ENCODE assay signal across 24 cellular contexts in genomic region chr19:10293637-10294367, GRCh38. TPM values are rescaled to one million over a fixed set of nuclear protein-coding genes. Genes with fewer than 3 reads are reported as not detected.
DNase-seq lines count a peak whose midpoint lies in the region; ATAC-seq and TF ChIP-seq lines count a peak whose summit lies in the region.
"Had no signal": no experiment of that assay in that cellular context is flagged by ENCODE, and none has a peak within 500 bp of the region (broad histone marks: within the 10 kb centered on the region; RNA-seq: fewer than 3 reads in every experiment).

No MANE protein-coding gene starts in this region.

- H3K9me3 Mint-ChIP-seq in CD14-positive monocyte (peaks cover 0 to 52% (median 26%) of the 10 kb centered on the region in 7 donors), natural killer cell (no peaks in the 10 kb centered on the region), Caco-2 (ENCODE audit: unreplicated experiment) (no peaks in the 10 kb centered on the region)
- H3K9me3 Mint-ChIP-seq in activated T-helper 2 cell treated with anti-CD3 and anti-CD28 coated beads, Interferon-gamma antibody, Interleukin-2, Interleukin-4, amounts not matched to agents 10 μg/mL and 5 μg/mL and 100 μg/mL, durations not matched to agents 14 hours and 24 hours and 36 hours = no peaks in the 10 kb centered on the region
- H3K9me3 Mint-ChIP-seq: neural crest cell had no signal

- H3K4me3 Mint-ChIP-seq in CD14-positive monocyte = peak overlapping the region; percentile 6 to 94
- H3K4me3 Mint-ChIP-seq in activated T-helper 2 cell treated with anti-CD3 and anti-CD28 coated beads, Interferon-gamma antibody, Interleukin-2, Interleukin-4, amounts not matched to agents 10 μg/mL and 5 μg/mL and 100 μg/mL, durations not matched to agents 14 hours and 24 hours and 36 hours (ENCODE audit: low read depth) = peak overlapping the region; percentile 37
- peak overlapping the region; percentile 86 for H3K4me3 Mint-ChIP-seq in natural killer cell
- no peak overlapping the region for H3K4me3 Mint-ChIP-seq in Caco-2 (ENCODE audit: unreplicated experiment)

- ATAC-seq in natural killer cell (no peak), GM18861 (IDR thresholded peaks at IDR 0.05; ENCODE audit: unreplicated experiment) (no peak)
- ATAC-seq: activated CD8-positive, alpha-beta memory T cell treated with anti-CD3 and anti-CD28 coated beads, Interleukin-2, amount 10 ng/mL, durations not matched to agents 7 days and 5 days; HepG2; PC-3 had no signal

- intact Hi-C loops in CD14-positive monocyte (cut with micrococcal nuclease) (no loop called here), natural killer cell (cut with micrococcal nuclease) (loop anchor here (5.0 kb wide), 1 partner anchor 218 kb away; no protein-coding TSS in a partner anchor), Caco-2 (cut with micrococcal nuclease; ENCODE audit: unreplicated experiment) (no loop called here)
- intact Hi-C loops in activated T-helper 2 cell treated with anti-CD3 and anti-CD28 coated beads, Interferon-gamma antibody, Interleukin-2, Interleukin-4, amounts not matched to agents 10 μg/mL and 5 μg/mL and 100 μg/mL, durations not matched to agents 14 hours and 24 hours and 36 hours (cut with micrococcal nuclease) = loop anchor here (10.0 kb wide), 1 partner anchor 361 kb away; the partner anchor contains the start of gene ILF3

- no peaks in the 10 kb centered on the region for H3K9me3 ChIP-seq in Caco-2
- H3K9me3 ChIP-seq: HAP-1, testis had no signal

- POLR2A ChIA-PET in Caco-2 (lab: Charles Lee) = no interaction called here

- H3K4me1 Mint-ChIP-seq in CD14-positive monocyte (peaks cover 61% of the 10 kb centered on the region), natural killer cell (peaks cover 41 to 56% of the 10 kb centered on the region in 2 donors), Caco-2 (ENCODE audit: low read depth, unreplicated experiment) (peaks cover 11% of the 10 kb centered on the region)
- peaks cover 44% of the 10 kb centered on the region for H3K4me1 Mint-ChIP-seq in activated T-helper 2 cell treated with anti-CD3 and anti-CD28 coated beads, Interferon-gamma antibody, Interleukin-2, Interleukin-4, amounts not matched to agents 10 μg/mL and 5 μg/mL and 100 μg/mL, durations not matched to agents 14 hours and 24 hours and 36 hours (ENCODE audit: low read depth)

- BruUV-seq in Caco-2 (replicated peaks; lab: Mats Ljungman, UMichigan) = no TSS peak

- H3K4me3 ChIP-seq in Caco-2 (ENCODE audit: low read depth, low read length) = no peak overlapping the region
- H3K4me3 ChIP-seq: HAP-1, testis had no signal

- no peaks in the 10 kb centered on the region for H3K27me3 ChIP-seq in Caco-2 (replicated peaks; ENCODE audit: control insufficient read depth, insufficient read depth, low read length)

- CTCF ChIA-PET in Caco-2 (lab: Charles Lee) = interaction anchor here (0.6 kb wide), 1 partner anchor 408 kb away, joined by 3 read pairs; no protein-coding TSS in a partner anchor

- H3K36me3 Mint-ChIP-seq in CD14-positive monocyte (peaks cover 17 to 20% of the 10 kb centered on the region in 2 donors), natural killer cell (no peaks in the 10 kb centered on the region), Caco-2 (ENCODE audit: insufficient read depth, unreplicated experiment) (peaks cover 9% of the 10 kb centered on the region)
- H3K36me3 Mint-ChIP-seq in activated T-helper 2 cell treated with anti-CD3 and anti-CD28 coated beads, Interferon-gamma antibody, Interleukin-2, Interleukin-4, amounts not matched to agents 10 μg/mL and 5 μg/mL and 100 μg/mL, durations not matched to agents 14 hours and 24 hours and 36 hours (ENCODE audit: low read depth) = peaks cover 9% of the 10 kb centered on the region

- H3K4me1 ChIP-seq in Caco-2 = peaks cover 7% of the 10 kb centered on the region; the same call in 1 of the 2 replicates

- TF ChIP-seq CTCF in CD14-positive monocyte (IDR thresholded peaks at IDR 0.05) (no peak), natural killer cell (IDR thresholded peaks at IDR 0.05) (no peak), Caco-2 (IDR thresholded peaks at IDR 0.05; ENCODE audit: insufficient read depth in 1 of 2, low read depth in 1 of 2, low read length in 1 of 2, severe bottlenecking in 1 of 2, unreplicated experiment in 1 of 2) (no peak)

- no peaks in the 10 kb centered on the region; the same call in 1 of the 2 replicates for H3K36me3 ChIP-seq in Caco-2 (ENCODE audit: control insufficient read depth, insufficient read depth, low read length)

- no peak for DNase-seq in CD14-positive monocyte (ENCODE audit: low spot score)
- peak; percentile 20 for DNase-seq in ELF-1 (ENCODE audit: low read depth, low spot score)
- DNase-seq in activated T-helper 2 cell treated with anti-CD3 and anti-CD28 coated beads, Interferon-gamma antibody, Interleukin-2, Interleukin-4, amounts not matched to agents 10 μg/mL and 5 μg/mL and 100 μg/mL, durations not matched to agents 14 hours and 24 hours and 36 hours (ENCODE audit: low spot score) = no peak
- no peak for DNase-seq in natural killer cell
- DNase-seq in amygdala (lab: John Stamatoyannopoulos, UW) = no peak
- DNase-seq in Caco-2 = no peak
- no peak for DNase-seq in NCI-H69 (lab: John Stamatoyannopoulos, UW)
- DNase-seq: activated CD8-positive, alpha-beta memory T cell treated with anti-CD3 and anti-CD28 coated beads, Interleukin-2, amount 10 ng/mL, durations not matched to agents 7 days and 5 days; activated gamma-delta T cell; amniotic stem cell; effector CD8-positive, alpha-beta T cell; EL; NCI-H1694; NCI-H774; SIG-M5; stimulated activated CD8-positive, alpha-beta memory T cell treated with anti-CD3 and anti-CD28 coated beads, Interleukin-4, amount 100 ng/mL, for 48 hours; testis had no signal

- H3K27me3 Mint-ChIP-seq in CD14-positive monocyte (ENCODE audit: low read depth in 3 of 3) = peaks cover 80 to 94% (median 84%) of the 10 kb centered on the region in 3 donors
- peaks cover 54% of the 10 kb centered on the region for H3K27me3 Mint-ChIP-seq in activated T-helper 2 cell treated with anti-CD3 and anti-CD28 coated beads, Interferon-gamma antibody, Interleukin-2, Interleukin-4, amounts not matched to agents 10 μg/mL and 5 μg/mL and 100 μg/mL, durations not matched to agents 14 hours and 24 hours and 36 hours (ENCODE audit: low read depth)
- peaks cover 7 to 29% of the 10 kb centered on the region in 2 donors for H3K27me3 Mint-ChIP-seq in natural killer cell (ENCODE audit: low read depth in 2 of 2)
- H3K27me3 Mint-ChIP-seq in Caco-2 (ENCODE audit: insufficient read depth, unreplicated experiment) = peaks cover 7% of the 10 kb centered on the region

- H3K27ac Mint-ChIP-seq in CD14-positive monocyte = no peak overlapping the region
- H3K27ac Mint-ChIP-seq in activated T-helper 2 cell treated with anti-CD3 and anti-CD28 coated beads, Interferon-gamma antibody, Interleukin-2, Interleukin-4, amounts not matched to agents 10 μg/mL and 5 μg/mL and 100 μg/mL, durations not matched to agents 14 hours and 24 hours and 36 hours = no peak overlapping the region
- H3K27ac Mint-ChIP-seq in natural killer cell = peak overlapping the region; percentile 63 to 71
- no peak overlapping the region for H3K27ac Mint-ChIP-seq in Caco-2 (ENCODE audit: unreplicated experiment)

RNA-seq across cellular contexts. Expression of gene ICAM5, which starts 4.0 kb away (rescaled TPM):
- under 1 TPM in 1 of 2 donors, not detected in 1; 0.21 TPM for polyA plus RNA-seq in CD14-positive monocyte
- 2.6 and 3.5 TPM in 2 replicates for total RNA-seq in activated T-helper 2 cell treated with anti-CD3 and anti-CD28 coated beads, Interferon-gamma antibody, Interleukin-2, Interleukin-4, amounts not matched to agents 10 μg/mL and 5 μg/mL and 100 μg/mL, durations not matched to agents 14 hours and 24 hours and 36 hours
- total RNA-seq in natural killer cell (1 to 10 TPM; 1.1 to 1.6 (median 1.5) TPM), Caco-2 (2022) (2.5 and 3.2 TPM in 2 replicates)
- total RNA-seq: neural crest cell had no signal

RNA-seq across cellular contexts. Expression of gene ICAM4, which starts 7.0 kb away (rescaled TPM):
- polyA plus RNA-seq in CD14-positive monocyte = 10 to 100 TPM in 1 of 2 donors, 1 to 10 TPM in 1; 5.5 to 17.3 TPM
- 1.4 and 1.6 TPM in 2 replicates for total RNA-seq in activated T-helper 2 cell treated with anti-CD3 and anti-CD28 coated beads, Interferon-gamma antibody, Interleukin-2, Interleukin-4, amounts not matched to agents 10 μg/mL and 5 μg/mL and 100 μg/mL, durations not matched to agents 14 hours and 24 hours and 36 hours
- total RNA-seq in natural killer cell = 1 to 10 TPM; 1.3 to 3.6 (median 3.0) TPM
- total RNA-seq in Caco-2 (2022) = 9.0 and 9.4 TPM in 2 replicates
- total RNA-seq: cerebellum, M059J, neural crest cell, PC-3 had no signal

RNA-seq across cellular contexts. Expression of gene ZGLP1, which starts 15.8 kb away (rescaled TPM):
- polyA plus RNA-seq in CD14-positive monocyte = 10 to 100 TPM in 1 of 2 donors, 1 to 10 TPM in 1; 9.4 to 11.7 TPM
- total RNA-seq in activated T-helper 2 cell treated with anti-CD3 and anti-CD28 coated beads, Interferon-gamma antibody, Interleukin-2, Interleukin-4, amounts not matched to agents 10 μg/mL and 5 μg/mL and 100 μg/mL, durations not matched to agents 14 hours and 24 hours and 36 hours = 3.2 and 3.5 TPM in 2 replicates
- total RNA-seq in natural killer cell = 1 to 10 TPM; 1.4 to 2.2 (median 1.9) TPM
- 2.5 and 3.8 TPM in 2 replicates for total RNA-seq in Caco-2 (2022)

RNA-seq across cellular contexts. Expression of gene FDX2, which starts 22.0 kb away (rescaled TPM):
- polyA plus RNA-seq in CD14-positive monocyte = 1 to 10 TPM; 5.5 to 6.8 TPM
- 16.8 and 18.0 TPM in 2 replicates for total RNA-seq in activated T-helper 2 cell treated with anti-CD3 and anti-CD28 coated beads, Interferon-gamma antibody, Interleukin-2, Interleukin-4, amounts not matched to agents 10 μg/mL and 5 μg/mL and 100 μg/mL, durations not matched to agents 14 hours and 24 hours and 36 hours
- total RNA-seq in natural killer cell = 1 to 10 TPM; 1.7 to 4.1 (median 4.0) TPM
- 28.7 and 30.3 TPM in 2 replicates for total RNA-seq in Caco-2 (2022)

RNA-seq across cellular contexts. Expression of gene ICAM1, which starts 22.9 kb away (rescaled TPM):
- 10 to 100 TPM; 21.6 to 40.8 TPM for polyA plus RNA-seq in CD14-positive monocyte
- total RNA-seq in activated T-helper 2 cell treated with anti-CD3 and anti-CD28 coated beads, Interferon-gamma antibody, Interleukin-2, Interleukin-4, amounts not matched to agents 10 μg/mL and 5 μg/mL and 100 μg/mL, durations not matched to agents 14 hours and 24 hours and 36 hours = 75.3 and 75.7 TPM in 2 replicates
- total RNA-seq in natural killer cell = 10 to 100 TPM; 33.1 to 73.7 (median 56.5) TPM
- 15.7 and 17.9 TPM in 2 replicates for total RNA-seq in Caco-2 (2022)

Comparison
In these comparisons a context has a peak if more than half of its experiments do, and no peak if none do; other contexts are left out.
1. H3K27ac Mint-ChIP-seq: peak in natural killer cell (2 of 2); none in CD14-positive monocyte (0 of 7), activated T-helper 2 cell treated with anti-CD3 and anti-CD28 coated beads, Interferon-gamma antibody, Interleukin-2, Interleukin-4, amounts not matched to agents 10 μg/mL and 5 μg/mL and 100 μg/mL, durations not matched to agents 14 hours and 24 hours and 36 hours (single experiment) and Caco-2 (single experiment).
2. intact Hi-C loops: an anchor here in activated T-helper 2 cell treated with anti-CD3 and anti-CD28 coated beads, Interferon-gamma antibody, Interleukin-2, Interleukin-4, amounts not matched to agents 10 μg/mL and 5 μg/mL and 100 μg/mL, durations not matched to agents 14 hours and 24 hours and 36 hours (10.0 kb wide) and natural killer cell (5.0 kb wide); none called in CD14-positive monocyte and Caco-2.